Comparison of ENCODE assay signal across 9 cellular contexts in the genomic region with DNA sequence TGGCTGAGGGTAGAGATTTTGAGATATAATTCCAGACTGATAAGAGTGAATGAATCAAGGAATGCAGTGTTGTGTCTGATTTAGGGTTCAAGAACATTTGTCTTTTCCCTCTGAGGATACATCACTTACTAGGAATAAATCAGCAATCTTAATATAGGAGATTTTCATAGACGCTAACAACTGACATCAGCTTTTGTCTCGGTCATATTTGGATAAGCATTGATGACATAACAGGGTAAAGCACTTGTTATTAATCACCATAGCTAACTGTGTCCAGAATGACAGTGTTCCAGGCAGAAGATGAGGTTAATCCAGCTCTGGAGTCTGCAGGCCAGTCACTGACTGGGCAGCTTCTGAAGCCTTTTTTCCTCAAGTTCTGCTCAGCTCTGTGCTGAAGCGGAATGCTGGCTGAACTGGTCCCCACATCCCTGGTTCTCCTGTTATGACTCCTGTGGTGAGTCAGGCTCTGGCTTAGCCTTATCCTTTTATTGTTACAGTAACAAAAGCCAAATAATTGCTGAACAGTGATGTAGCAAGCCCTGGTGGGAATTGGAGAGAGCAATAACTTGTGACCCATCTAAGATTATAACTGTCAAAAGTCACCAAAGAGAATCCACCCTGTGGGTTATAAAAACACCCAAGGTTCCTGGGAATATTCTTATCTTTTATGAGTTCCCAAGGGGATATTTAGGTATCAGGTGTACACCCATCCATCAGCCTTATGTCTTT. TPM values are rescaled to one million over a fixed set of nuclear protein-coding genes. Genes with fewer than 3 reads are reported as not detected.
DNase-seq lines count a peak whose midpoint lies in the region; ATAC-seq and TF ChIP-seq lines count a peak whose summit lies in the region.
"Had no signal": no experiment of that assay in that cellular context is flagged by ENCODE, and none has a peak within 500 bp of the region (broad histone marks: within the 10 kb centered on the region; RNA-seq: fewer than 3 reads in every experiment).

No MANE protein-coding gene starts in this region.

- WGBS in aorta, 2 donors = 0 to 2% methylated on average over 3 of the region's 3 CpGs

- no peaks in the 10 kb centered on the region for H3K36me3 ChIP-seq in OCI-LY3 (replicated peaks; ENCODE audit: low read depth, low read length)
- no peaks in the 10 kb centered on the region for H3K36me3 ChIP-seq in mucosa of rectum (ENCODE audit: control insufficient read depth in 2 of 2, insufficient read depth in 2 of 2, low read length in 2 of 2)
- no peaks in the 10 kb centered on the region for H3K36me3 ChIP-seq in aorta (ENCODE audit: control insufficient read depth in 1 of 2, insufficient read depth in 2 of 2, low read length in 1 of 2)

- no peaks in the 10 kb centered on the region for H3K27me3 Mint-ChIP-seq in dendritic cell treated with granulocyte-macrophage colony-stimulating factor and Interleukin-4, amounts not matched to agents 40 ng/mL and 50 ng/mL, for 4 days

- peaks cover 36% of the 10 kb centered on the region for H3K36me3 Mint-ChIP-seq in dendritic cell treated with granulocyte-macrophage colony-stimulating factor and Interleukin-4, amounts not matched to agents 40 ng/mL and 50 ng/mL, for 4 days (ENCODE audit: low read depth)

- DNase-seq in DMS 273 (lab: John Stamatoyannopoulos, UW; ENCODE audit: unreplicated experiment) (peak; percentile 4), DMS 273 treated with DMSO at 0.1 percent for 48 hours (lab: John Stamatoyannopoulos, UW) (no peak), aorta (peak; percentile 87 to 90)

- H3K9ac ChIP-seq in OCI-LY3 (ENCODE audit: low read length) = no peak overlapping the region
- peak overlapping the region; percentile 44 to 53 for H3K9ac ChIP-seq in mucosa of rectum (ENCODE audit: low read depth in 1 of 2, low read length in 2 of 2)

- H4K20me1 ChIP-seq in OCI-LY3 (ENCODE audit: insufficient read depth, low read length) = peaks cover 53% of the 10 kb centered on the region

- no peak for TF ChIP-seq CTCF in OCI-LY3 (IDR thresholded peaks at IDR 0.05; ENCODE audit: low read depth, low read length)

- H3K4me1 ChIP-seq in OCI-LY3 (ENCODE audit: low read length) = peaks cover 30% of the 10 kb centered on the region
- peaks cover 42 to 51% of the 10 kb centered on the region in 2 donors for H3K4me1 ChIP-seq in mucosa of rectum (ENCODE audit: control insufficient read depth in 2 of 2, insufficient read depth in 2 of 2, low read length in 2 of 2)
- H3K4me1 ChIP-seq in aorta (ENCODE audit: control insufficient read depth in 1 of 2, insufficient read depth in 2 of 2, low read length in 2 of 2) = peaks cover 2% of the 10 kb centered on the region in 2 donors

- H3K4me3 ChIP-seq in OCI-LY3 (ENCODE audit: low read length) (no peak overlapping the region), mucosa of rectum (ENCODE audit: low read length in 2 of 2) (peak overlapping the region; percentile 20 to 43), aorta (ENCODE audit: low read length in 2 of 2) (no peak overlapping the region)

- H3K4me3 Mint-ChIP-seq in dendritic cell treated with granulocyte-macrophage colony-stimulating factor and Interleukin-4, amounts not matched to agents 40 ng/mL and 50 ng/mL, for 4 days = peak overlapping the region; percentile 63

- peak overlapping the region; percentile 4; the same call in 1 of the 2 replicates for H3K4me2 ChIP-seq in OCI-LY3 (ENCODE audit: low read length)

- H3K4me1 Mint-ChIP-seq in dendritic cell treated with granulocyte-macrophage colony-stimulating factor and Interleukin-4, amounts not matched to agents 40 ng/mL and 50 ng/mL, for 4 days (ENCODE audit: low read depth) = peaks cover 82% of the 10 kb centered on the region

- H3K27ac ChIP-seq in OCI-LY3 (ENCODE audit: low read length) = no peak overlapping the region
- H3K27ac ChIP-seq in mucosa of rectum (ENCODE audit: low read depth in 2 of 2, low read length in 2 of 2) = peak overlapping the region; percentile 91 to 92
- peak overlapping the region; percentile 80 to 91 for H3K27ac ChIP-seq in aorta (ENCODE audit: low read depth in 1 of 2, low read length in 2 of 2)
- H3K27ac ChIP-seq: 22Rv1 had no signal

- peaks cover 94% of the 10 kb centered on the region for H3K27me3 ChIP-seq in OCI-LY3 (ENCODE audit: low read depth, low read length)
- H3K27me3 ChIP-seq in mucosa of rectum (ENCODE audit: control insufficient read depth in 2 of 2, insufficient read depth in 2 of 2, low read length in 2 of 2) = no peaks in the 10 kb centered on the region
- no peaks in the 10 kb centered on the region for H3K27me3 ChIP-seq in aorta (ENCODE audit: control insufficient read depth in 1 of 2, insufficient read depth in 2 of 2, low read length in 1 of 2)

- intact Hi-C loops in dendritic cell treated with granulocyte-macrophage colony-stimulating factor and Interleukin-4, amounts not matched to agents 40 ng/mL and 50 ng/mL, for 4 days (cut with micrococcal nuclease) = loop anchor here (1.0 to 2.0 kb wide), 3 partner anchors 8 to 88 kb away; a partner anchor contains a TSS
- intact Hi-C loops in aorta (cut with DNase I) = loop anchor here in 1 of 2 donors (5.0 kb wide), 1 partner anchor 38 kb away; no protein-coding TSS in a partner anchor

- ATAC-seq in aorta (ENCODE audit: low FRiP score) = peak; percentile 95
- no peak for ATAC-seq in GM19328 (IDR thresholded peaks at IDR 0.05; ENCODE audit: unreplicated experiment)
- no peak for ATAC-seq in GM21390 (IDR thresholded peaks at IDR 0.05; ENCODE audit: unreplicated experiment)

- H2AFZ ChIP-seq in OCI-LY3 (ENCODE audit: low read depth, low read length) = no peak overlapping the region

- H3K79me2 ChIP-seq in OCI-LY3 (ENCODE audit: low read length) = no peaks in the 10 kb centered on the region

- peak overlapping the region; percentile 97 for H3K27ac Mint-ChIP-seq in dendritic cell treated with granulocyte-macrophage colony-stimulating factor and Interleukin-4, amounts not matched to agents 40 ng/mL and 50 ng/mL, for 4 days

- H3K9me3 Mint-ChIP-seq in dendritic cell treated with granulocyte-macrophage colony-stimulating factor and Interleukin-4, amounts not matched to agents 40 ng/mL and 50 ng/mL, for 4 days = no peaks in the 10 kb centered on the region

- H3K9me3 ChIP-seq in OCI-LY3 (ENCODE audit: insufficient read depth, low read length) (no peaks in the 10 kb centered on the region), mucosa of rectum (ENCODE audit: control insufficient read depth in 2 of 2, low read length in 2 of 2) (no peaks in the 10 kb centered on the region), aorta (ENCODE audit: control insufficient read depth, low read length) (no peaks in the 10 kb centered on the region)

RNA-seq across cellular contexts. Expression of a gene that starts 41.8 kb away (rescaled TPM):
- total RNA-seq in aorta = 10 to 100 TPM; 71.0 to 97.8 TPM
- polyA plus RNA-seq in aorta = 10 to 100 TPM; 17.3 TPM

Comparison
In these comparisons a context has a peak if more than half of its experiments do, and no peak if none do; other contexts are left out.
1. H3K4me3 ChIP-seq: peak in mucosa of rectum (2 of 2); none in OCI-LY3 (single experiment) and aorta (0 of 2).